In genomic region chr1:162215902-162216301, GRCh38 we compare ENCODE assay signal across 21 cellular contexts.
A peak's percentile ranks its signal among the peaks of the same experiment; 100 is the strongest.
DNase-seq lines count a peak whose midpoint lies in the region; ATAC-seq and TF ChIP-seq lines count a peak whose summit lies in the region.
"Had no signal": no experiment of that assay in that cellular context is flagged by ENCODE, and none has a peak within 500 bp of the region (broad histone marks: within the 10 kb centered on the region; RNA-seq: fewer than 3 reads in every experiment).

No MANE protein-coding gene starts in this region.

- ATAC-seq in mucosa of descending colon = peak; percentile 87
- no peak for ATAC-seq in gastroesophageal sphincter
- ATAC-seq: A549; stimulated activated naive CD8-positive, alpha-beta T cell treated with anti-CD3 and anti-CD28 coated beads, Interleukin-15, amount 100 ng/mL, for 72 hours had no signal

- H3K27ac ChIP-seq in A673 (ENCODE audit: low read depth, low read length, poor library complexity, severe bottlenecking) (peak overlapping the region; percentile 81), colonic mucosa (peak overlapping the region; percentile 22), gastroesophageal sphincter (peak overlapping the region in 2 of 4 donors; percentile 14 to 73)
- H3K27ac ChIP-seq: A549, esophagus squamous epithelium, neutrophil, right atrium auricular region had no signal

- H3K4me3 ChIP-seq in A673 (ENCODE audit: low read depth, low read length, poor library complexity, severe bottlenecking) (no peak overlapping the region), colonic mucosa (no peak overlapping the region), mucosa of descending colon (no peak overlapping the region), gastroesophageal sphincter (no peak overlapping the region)
- H3K4me3 ChIP-seq: A549, esophagus squamous epithelium, right atrium auricular region had no signal

- no peaks in the 10 kb centered on the region for H3K27me3 ChIP-seq in A673 (replicated peaks; ENCODE audit: insufficient read depth, low read depth, low read length, poor library complexity)
- H3K27me3 ChIP-seq in colonic mucosa = no peaks in the 10 kb centered on the region
- H3K27me3 ChIP-seq in gastroesophageal sphincter = no peaks in the 10 kb centered on the region
- H3K27me3 ChIP-seq: esophagus squamous epithelium, neutrophil, right atrium auricular region had no signal

- TF ChIP-seq POLR2A in gastroesophageal sphincter (IDR thresholded peaks at IDR 0.05) = no peak

- WGBS in gastroesophageal sphincter (ENCODE audit: low coverage in 1 of 2), 2 donors = 43 to 60% methylated on average over 1 to 5 of the region's 5 CpGs

- TF ChIP-seq CTCF in A673 (conservative IDR thresholded peaks at IDR 0.05; ENCODE audit: low read depth, low read length) (no peak), colonic mucosa (IDR thresholded peaks at IDR 0.05) (no peak), mucosa of descending colon (IDR thresholded peaks at IDR 0.05) (no peak), gastroesophageal sphincter (IDR thresholded peaks at IDR 0.05) (no peak)

- POLR2A ChIA-PET in A673 (lab: Charles Lee; ENCODE audit: low non-redundant PET) = no interaction called here

- intact Hi-C loops in A673 (cut with micrococcal nuclease; ENCODE audit: unreplicated experiment) (no loop called here), colonic mucosa (cut with DNase I) (no loop called here), mucosa of descending colon (cut with DNase I, micrococcal nuclease) (no loop called here)

- peaks cover 97% of the 10 kb centered on the region for H3K4me1 ChIP-seq in A673 (ENCODE audit: insufficient read depth, low read length, poor library complexity, severe bottlenecking)
- peaks cover 13% of the 10 kb centered on the region for H3K4me1 ChIP-seq in colonic mucosa
- peaks cover 22% of the 10 kb centered on the region for H3K4me1 ChIP-seq in mucosa of descending colon (ENCODE audit: low read depth)
- H3K4me1 ChIP-seq in gastroesophageal sphincter = peaks cover 14 to 91% (median 17%) of the 10 kb centered on the region in 3 donors
- H3K4me1 ChIP-seq: A549 had no signal

- H3K9me3 ChIP-seq in A673 (ENCODE audit: low read depth, low read length, poor library complexity, severe bottlenecking) (no peaks in the 10 kb centered on the region), colonic mucosa (no peaks in the 10 kb centered on the region), mucosa of descending colon (no peaks in the 10 kb centered on the region), gastroesophageal sphincter (no peaks in the 10 kb centered on the region)
- H3K9me3 ChIP-seq: A549, esophagus squamous epithelium, neutrophil, right atrium auricular region had no signal

- CTCF ChIA-PET in A673 (lab: Charles Lee) = no interaction called here

- H3K9ac ChIP-seq in colonic mucosa (ENCODE audit: low read depth in 2 of 2, low read length in 2 of 2) = no peak overlapping the region

- DNase-seq in A673 (ENCODE audit: low spot score) (peak; percentile 69), HT-29 (ENCODE audit: low spot score) (peak; percentile 53), colonic mucosa (peak; percentile 67), mucosa of descending colon (peak; percentile 58 to 61 (median 58)), NCI-H1092 (lab: John Stamatoyannopoulos, UW) (no peak), NCI-H128 (lab: John Stamatoyannopoulos, UW; ENCODE audit: unreplicated experiment) (no peak)
- no peak for DNase-seq in activated CD4-positive, CD25-positive, alpha-beta regulatory T cell (lab: John Stamatoyannopoulos, UW)
- DNase-seq: activated CD4-positive, alpha-beta T cell treated with anti-CD3 and anti-CD28 coated beads for 48 hours; activated CD8-positive, alpha-beta memory T cell treated with anti-CD3 and anti-CD28 coated beads, Interleukin-2, amount 50 U/mL, for 4 hours; activated gamma-delta T cell treated with Interleukin-2 at 50 U/mL for 16 hours; anterior cingulate cortex; EL; esophagus squamous epithelium; mesenchymal stem cell; NCI-H2107; stimulated activated CD4-positive, alpha-beta T cell treated with anti-CD3 and anti-CD28 coated beads, Interleukin-1b, Interleukin-23, amount 100 ng/mL, for 48 hours; stimulated activated naive CD8-positive, alpha-beta T cell treated with anti-CD3 and anti-CD28 coated beads, Interleukin-15, amount 100 ng/mL, for 72 hours had no signal

- BruUV-seq in A673 (replicated peaks; lab: Mats Ljungman, UMichigan) = no TSS peak

- H3K36me3 ChIP-seq in A673 (ENCODE audit: insufficient read depth, low read length, poor library complexity, severe bottlenecking) (no peaks in the 10 kb centered on the region), colonic mucosa (no peaks in the 10 kb centered on the region), mucosa of descending colon (ENCODE audit: low read depth) (no peaks in the 10 kb centered on the region), gastroesophageal sphincter (no peaks in the 10 kb centered on the region)
- H3K36me3 ChIP-seq: esophagus squamous epithelium, neutrophil, right atrium auricular region had no signal

- no peak for TF ChIP-seq EP300 in gastroesophageal sphincter (IDR thresholded peaks at IDR 0.05)

Comparison
In these comparisons a context has a peak if more than half of its experiments do, and no peak if none do; other contexts are left out.
1. DNase-seq: peak in A673 (single experiment), HT-29 (single experiment), colonic mucosa (single experiment) and mucosa of descending colon (3 of 3); none in NCI-H1092 (single experiment), activated CD4-positive, CD25-positive, alpha-beta regulatory T cell (0 of 4) and NCI-H128 (single experiment).